21 cellular contexts compared by ENCODE assay signal in genomic region chr2:165277295-165277694, GRCh38. TPM values are rescaled to one million over a fixed set of nuclear protein-coding genes. Genes with fewer than 3 reads are reported as not detected.
DNase-seq lines count a peak whose midpoint lies in the region; ATAC-seq and TF ChIP-seq lines count a peak whose summit lies in the region.
"Had no signal": no experiment of that assay in that cellular context is flagged by ENCODE, and none has a peak within 500 bp of the region (broad histone marks: within the 10 kb centered on the region; RNA-seq: fewer than 3 reads in every experiment).

No MANE protein-coding gene starts in this region.

- DNase-seq in EL (peak; percentile 10), LHCN-M2 (ENCODE audit: low read depth) (peak; percentile 31), amniotic epithelial cell (ENCODE audit: low read depth) (peak; percentile 6), left lung (no peak), NCI-H2081 (lab: John Stamatoyannopoulos, UW) (no peak), KG1 (lab: John Stamatoyannopoulos, UW) (no peak), DMS114 treated with DMSO at 0.1 percent for 48 hours (lab: John Stamatoyannopoulos, UW; ENCODE audit: unreplicated experiment) (no peak)
- DNase-seq: activated CD4-positive, CD25-positive, alpha-beta regulatory T cell; activated effector memory CD4-positive, alpha-beta T cell treated with Interleukin-2 at 50 U/mL for 16 hours; anterior cingulate cortex; foreskin melanocyte; kidney glomerular epithelial cell; mesendoderm; NCI-H1417; NCI-H345; SIG-M5 had no signal

- H3K4me3 ChIP-seq in left lung, result no peak overlapping the region
- H3K4me3 ChIP-seq: BLaER1, thoracic aorta had no signal

- H3K4me1 ChIP-seq in left lung, result peaks cover 0 to 10% of the 10 kb centered on the region in 2 donors
- H3K4me1 ChIP-seq: BLaER1 had no signal

- no peaks in the 10 kb centered on the region for H3K36me3 ChIP-seq in left lung
- H3K36me3 ChIP-seq: BLaER1, thoracic aorta had no signal

- intact Hi-C loops in left lung (cut with DNase I), result no loop called here

- H3K9me3 ChIP-seq in left lung, result no peaks in the 10 kb centered on the region
- H3K9me3 ChIP-seq: BLaER1, thoracic aorta had no signal

- peak; percentile 32 for ATAC-seq in left lung
- ATAC-seq in HG02623 (IDR thresholded peaks at IDR 0.05; ENCODE audit: unreplicated experiment), result no peak

- TF ChIP-seq CTCF in left lung (IDR thresholded peaks at IDR 0.05), result no peak

- peak overlapping the region in 1 of 2 donors; percentile 47 for H3K27ac ChIP-seq in left lung
- H3K27ac ChIP-seq: BLaER1, thoracic aorta had no signal

- H3K27me3 ChIP-seq in left lung, result no peaks in the 10 kb centered on the region
- H3K27me3 ChIP-seq: BLaER1 had no signal

RNA-seq across cellular contexts. Expression of gene SCN2A, which starts 38.1 kb away (rescaled TPM):
- 1.3 and 2.3 TPM in 2 replicates for total RNA-seq in LHCN-M2 (2014; rRNA removed)
- 0.19 TPM for polyA plus RNA-seq in LHCN-M2 (2012)
- total RNA-seq in left lung, result under 1 TPM; 0.50 to 0.58 TPM
- total RNA-seq: OCI-LY7, pulmonary artery endothelial cell had no signal

Comparison
In these comparisons a context has a peak if more than half of its experiments do, and no peak if none do; other contexts are left out.
1. DNase-seq: peak in EL (single experiment), LHCN-M2 (single experiment) and amniotic epithelial cell (single experiment); none in left lung (0 of 2), NCI-H2081 (0 of 2), KG1 (single experiment) and DMS114 treated with DMSO at 0.1 percent for 48 hours (single experiment).